In the genomic region with DNA sequence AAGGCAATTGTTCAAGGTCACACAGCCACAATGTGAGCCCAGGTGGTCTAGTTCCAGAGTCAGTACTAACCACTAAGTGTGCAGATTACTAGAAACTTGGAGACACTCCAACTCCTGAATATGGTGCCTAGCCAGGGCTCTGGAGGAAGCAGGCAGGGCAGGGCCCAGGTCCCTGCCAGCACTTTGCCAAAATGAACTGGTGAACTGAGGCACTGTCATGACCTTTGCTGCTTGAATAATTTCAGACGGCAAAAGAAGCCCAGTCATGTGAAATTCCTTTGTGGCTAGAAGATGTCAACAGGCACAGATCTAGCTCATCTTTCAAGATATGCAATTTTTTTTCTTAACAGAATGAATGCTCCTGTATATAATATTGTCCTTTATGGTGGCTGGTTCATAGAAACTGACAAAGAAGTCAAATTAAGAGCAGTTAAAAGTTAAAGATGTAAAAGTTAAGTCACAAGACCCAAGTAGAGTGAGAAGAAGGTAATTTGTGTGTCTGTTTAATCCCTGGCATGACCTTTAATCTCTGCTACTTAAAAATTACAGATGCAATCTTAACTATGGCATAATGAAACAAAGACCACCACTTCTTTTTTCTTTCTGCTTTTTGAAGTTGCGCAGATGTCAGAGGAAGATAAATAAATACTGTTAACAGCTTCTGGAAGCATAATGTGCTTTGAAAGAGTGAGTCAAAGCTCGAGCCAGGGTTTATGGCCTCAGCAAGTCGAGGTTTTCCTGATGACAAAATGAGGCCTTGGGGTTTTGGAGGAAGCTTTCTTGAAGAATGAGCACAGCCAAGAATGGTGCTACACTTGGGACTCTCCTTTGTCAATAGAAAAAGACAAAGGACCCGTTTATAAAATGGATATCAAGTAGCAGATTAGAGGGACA, we compare ENCODE assay signal across 1 cellular context.
TF ChIP-seq lines count a peak whose summit lies in the region.

No MANE protein-coding gene starts in this region.

TF ChIP-seq in HepG2, 621 proteins besides CTCF, POLR2A, EP300 and RAD21:
- TF ChIP-seq, protein P1, sequence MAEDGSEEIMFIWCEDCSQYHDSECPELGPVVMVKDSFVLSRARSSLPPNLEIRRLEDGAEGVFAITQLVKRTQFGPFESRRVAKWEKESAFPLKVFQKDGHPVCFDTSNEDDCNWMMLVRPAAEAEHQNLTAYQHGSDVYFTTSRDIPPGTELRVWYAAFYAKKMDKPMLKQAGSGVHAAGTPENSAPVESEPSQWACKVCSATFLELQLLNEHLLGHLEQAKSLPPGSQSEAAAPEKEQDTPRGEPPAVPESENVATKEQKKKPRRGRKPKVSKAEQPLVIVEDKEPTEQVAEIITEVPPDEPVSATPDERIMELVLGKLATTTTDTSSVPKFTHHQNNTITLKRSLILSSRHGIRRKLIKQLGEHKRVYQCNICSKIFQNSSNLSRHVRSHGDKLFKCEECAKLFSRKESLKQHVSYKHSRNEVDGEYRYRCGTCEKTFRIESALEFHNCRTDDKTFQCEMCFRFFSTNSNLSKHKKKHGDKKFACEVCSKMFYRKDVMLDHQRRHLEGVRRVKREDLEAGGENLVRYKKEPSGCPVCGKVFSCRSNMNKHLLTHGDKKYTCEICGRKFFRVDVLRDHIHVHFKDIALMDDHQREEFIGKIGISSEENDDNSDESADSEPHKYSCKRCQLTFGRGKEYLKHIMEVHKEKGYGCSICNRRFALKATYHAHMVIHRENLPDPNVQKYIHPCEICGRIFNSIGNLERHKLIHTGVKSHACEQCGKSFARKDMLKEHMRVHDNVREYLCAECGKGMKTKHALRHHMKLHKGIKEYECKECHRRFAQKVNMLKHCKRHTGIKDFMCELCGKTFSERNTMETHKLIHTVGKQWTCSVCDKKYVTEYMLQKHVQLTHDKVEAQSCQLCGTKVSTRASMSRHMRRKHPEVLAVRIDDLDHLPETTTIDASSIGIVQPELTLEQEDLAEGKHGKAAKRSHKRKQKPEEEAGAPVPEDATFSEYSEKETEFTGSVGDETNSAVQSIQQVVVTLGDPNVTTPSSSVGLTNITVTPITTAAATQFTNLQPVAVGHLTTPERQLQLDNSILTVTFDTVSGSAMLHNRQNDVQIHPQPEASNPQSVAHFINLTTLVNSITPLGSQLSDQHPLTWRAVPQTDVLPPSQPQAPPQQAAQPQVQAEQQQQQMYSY (CRISPR knock-in tag; IDR thresholded peaks at IDR 0.05), result no peak
- TF ChIP-seq, protein P2, sequence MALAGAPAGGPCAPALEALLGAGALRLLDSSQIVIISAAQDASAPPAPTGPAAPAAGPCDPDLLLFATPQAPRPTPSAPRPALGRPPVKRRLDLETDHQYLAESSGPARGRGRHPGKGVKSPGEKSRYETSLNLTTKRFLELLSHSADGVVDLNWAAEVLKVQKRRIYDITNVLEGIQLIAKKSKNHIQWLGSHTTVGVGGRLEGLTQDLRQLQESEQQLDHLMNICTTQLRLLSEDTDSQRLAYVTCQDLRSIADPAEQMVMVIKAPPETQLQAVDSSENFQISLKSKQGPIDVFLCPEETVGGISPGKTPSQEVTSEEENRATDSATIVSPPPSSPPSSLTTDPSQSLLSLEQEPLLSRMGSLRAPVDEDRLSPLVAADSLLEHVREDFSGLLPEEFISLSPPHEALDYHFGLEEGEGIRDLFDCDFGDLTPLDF (CRISPR knock-in tag; IDR thresholded peaks at IDR 0.05), result no peak
- TF ChIP-seq ZNF563 (CRISPR knock-in tag; IDR thresholded peaks at IDR 0.05) (no peak), FIP1L1 (IDR thresholded peaks at IDR 0.05; ENCODE audit: borderline replicate concordance, insufficient read depth, low read depth, low read length) (no peak), ZNF577 (CRISPR knock-in tag; IDR thresholded peaks at IDR 0.05; ENCODE audit: borderline replicate concordance, low read depth) (no peak), ZNF782 (CRISPR knock-in tag; IDR thresholded peaks at IDR 0.05; ENCODE audit: borderline replicate concordance) (no peak), CREB1 (IDR thresholded peaks at IDR 0.05) (no peak), CREB1 (CRISPR knock-in tag; IDR thresholded peaks at IDR 0.05) (no peak), ZNF660 (CRISPR knock-in tag; IDR thresholded peaks at IDR 0.05; ENCODE audit: borderline replicate concordance, low read depth) (no peak), NFE2L1 (CRISPR knock-in tag; IDR thresholded peaks at IDR 0.05; ENCODE audit: borderline replicate concordance) (no peak)
- TF ChIP-seq, protein P3, sequence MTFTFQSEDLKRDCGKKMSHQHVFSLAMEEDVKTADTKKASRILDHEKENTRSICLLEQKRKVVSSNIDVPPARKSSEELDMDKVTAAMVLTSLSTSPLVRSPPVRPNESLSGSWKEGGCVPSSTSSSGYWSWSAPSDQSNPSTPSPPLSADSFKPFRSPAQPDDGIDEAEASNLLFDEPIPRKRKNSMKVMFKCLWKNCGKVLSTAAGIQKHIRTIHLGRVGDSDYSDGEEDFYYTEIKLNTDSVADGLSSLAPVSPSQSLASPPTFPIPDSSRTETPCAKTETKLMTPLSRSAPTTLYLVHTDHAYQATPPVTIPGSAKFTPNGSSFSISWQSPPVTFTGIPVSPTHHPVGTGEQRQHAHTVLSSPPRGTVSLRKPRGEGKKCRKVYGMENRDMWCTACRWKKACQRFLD (CRISPR knock-in tag; IDR thresholded peaks at IDR 0.05; ENCODE audit: borderline replicate concordance), result no peak
